ENCODE assay signal across 9 cellular contexts in genomic region chr17:63697341-63698286, GRCh38. TPM values are rescaled to one million over a fixed set of nuclear protein-coding genes. Genes with fewer than 3 reads are reported as not detected.
DNase-seq lines count a peak whose midpoint lies in the region; ATAC-seq and TF ChIP-seq lines count a peak whose summit lies in the region.
"Had no signal": no experiment of that assay in that cellular context is flagged by ENCODE, and none has a peak within 500 bp of the region (broad histone marks: within the 10 kb centered on the region; RNA-seq: fewer than 3 reads in every experiment).

No MANE protein-coding gene starts in this region.

- H2AFZ ChIP-seq in PC-3 (ENCODE audit: low read length) = no peak overlapping the region

- H3K4me1 ChIP-seq in PC-3 (ENCODE audit: insufficient read depth, low read length) = peaks cover 7% of the 10 kb centered on the region; the same call in 1 of the 2 replicates
- peaks cover 2% of the 10 kb centered on the region for H3K4me1 ChIP-seq in rectal smooth muscle tissue (ENCODE audit: control insufficient read depth, insufficient read depth, low read length)

- no peaks in the 10 kb centered on the region for H3F3A ChIP-seq in PC-3 (ENCODE audit: low read length, unreplicated experiment)

- no peak overlapping the region for H3K9ac ChIP-seq in PC-3 (ENCODE audit: low read length)
- no peak overlapping the region for H3K9ac ChIP-seq in rectal smooth muscle tissue (ENCODE audit: low read length)

- H3K9me2 ChIP-seq in PC-3 (replicated peaks; ENCODE audit: low read length) = no peaks in the 10 kb centered on the region

- TSS peak; percentile 16 for BruUV-seq in PC-3 (replicated peaks; lab: Mats Ljungman, UMichigan)

- CTCF ChIA-PET in PC-3 (lab: Charles Lee) = interaction anchor here (0.5 kb wide), 1 partner anchor 144 kb away, joined by 3 read pairs; no protein-coding TSS in a partner anchor

- H3K9me3 ChIP-seq in PC-3 (ENCODE audit: low read length) = no peaks in the 10 kb centered on the region
- H3K9me3 ChIP-seq: ovary had no signal

- H3K36me3 ChIP-seq in PC-3 (ENCODE audit: low read depth, low read length) = no peaks in the 10 kb centered on the region
- H3K36me3 ChIP-seq in rectal smooth muscle tissue (ENCODE audit: control insufficient read depth, insufficient read depth, low read length) = peaks cover 16% of the 10 kb centered on the region
- H3K36me3 ChIP-seq: ovary had no signal

- H3K27me3 ChIP-seq in PC-3 (ENCODE audit: low read length) (no peaks in the 10 kb centered on the region), rectal smooth muscle tissue (ENCODE audit: control insufficient read depth, insufficient read depth, low read length) (no peaks in the 10 kb centered on the region)
- H3K27me3 ChIP-seq: ovary had no signal

- H3K4me3 ChIP-seq in PC-3 (ENCODE audit: low read length) (no peak overlapping the region), fibroblast of villous mesenchyme (ENCODE audit: low read depth, low read length) (no peak overlapping the region), rectal smooth muscle tissue (ENCODE audit: low read length) (peak overlapping the region; percentile 64)
- H3K4me3 ChIP-seq: ovary had no signal

- peak; percentile 31 for ATAC-seq in HG02943 (IDR thresholded peaks at IDR 0.05; ENCODE audit: low read depth, unreplicated experiment)
- peak; percentile 11 for ATAC-seq in PC-3
- no peak for ATAC-seq in GM19467 (IDR thresholded peaks at IDR 0.05; ENCODE audit: unreplicated experiment)

- POLR2A ChIA-PET in PC-3 (lab: Charles Lee; ENCODE audit: unreplicated experiment) = no interaction called here

- intact Hi-C loops in PC-3 (cut with micrococcal nuclease) = loop anchor here (2.0 to 10.0 kb wide), 4 partner anchors 43 to 273 kb away; partner anchors contain the start of genes FTSJ3, MAP3K3, PSMC5 and STRADA

- DNase-seq in NCI-H2081 (lab: John Stamatoyannopoulos, UW) = peak; percentile 27 to 30
- DNase-seq in NCI-H2081 treated with DMSO at 0.1 percent for 48 hours (lab: John Stamatoyannopoulos, UW) = no peak
- DNase-seq in PC-3 = peak; percentile 74
- peak; percentile 86 for DNase-seq in activated T-cell treated with anti-CD3 and anti-CD28 coated beads, Interleukin-2, amount 50 U/mL, for 1 hour
- peak; percentile 14 for DNase-seq in fibroblast of villous mesenchyme (ENCODE audit: low read depth)

- H4K20me1 ChIP-seq in PC-3 (ENCODE audit: low read length) = no peaks in the 10 kb centered on the region

- H3K79me2 ChIP-seq in PC-3 (ENCODE audit: low read length) = no peaks in the 10 kb centered on the region

- no peak overlapping the region for H3K27ac ChIP-seq in PC-3 (ENCODE audit: low read length)
- H3K27ac ChIP-seq in rectal smooth muscle tissue (ENCODE audit: low read depth, low read length) = peak overlapping the region; percentile 8
- H3K27ac ChIP-seq: ovary had no signal

- TF ChIP-seq CTCF in PC-3 (conservative IDR thresholded peaks at IDR 0.05; ENCODE audit: low read depth, low read length) (peak; percentile 89), fibroblast of villous mesenchyme (IDR thresholded peaks at IDR 0.05; ENCODE audit: insufficient read depth, low read depth, low read length) (peak; percentile 45)

- no peak overlapping the region for H3K4me2 ChIP-seq in PC-3 (ENCODE audit: low read length)

RNA-seq across cellular contexts. Expression of gene LIMD2, which starts 2.3 kb away (rescaled TPM):
- total RNA-seq in PC-3 (2014; rRNA removed) (19.4 and 43.0 TPM in 2 replicates), fibroblast of villous mesenchyme (4.5 and 5.2 TPM in 2 replicates)

RNA-seq across cellular contexts. Expression of gene STRADA, which starts 44.0 kb away (rescaled TPM):
- total RNA-seq in PC-3 (2014; rRNA removed) (17.9 and 26.3 TPM in 2 replicates), fibroblast of villous mesenchyme (23.2 and 25.0 TPM in 2 replicates)
